8 cellular contexts compared by ENCODE assay signal in the genomic region with DNA sequence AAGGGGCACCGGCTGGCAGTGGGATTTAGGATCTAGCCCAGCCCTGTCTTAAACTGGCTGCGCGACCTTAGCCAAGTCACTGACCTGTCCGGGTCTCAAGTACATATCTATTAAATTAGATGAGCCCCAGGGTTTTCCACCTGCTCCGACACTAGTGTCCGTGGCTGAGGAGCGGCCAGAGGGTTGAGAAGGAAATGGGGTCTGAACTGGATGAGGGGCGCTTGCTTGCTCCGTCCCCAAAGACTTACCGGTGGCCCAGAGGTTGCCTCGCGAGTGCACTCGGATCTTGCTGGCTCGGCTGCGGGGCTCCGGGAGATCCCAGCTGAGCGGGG. TPM values are rescaled to one million over a fixed set of nuclear protein-coding genes. Genes with fewer than 3 reads are reported as not detected.
DNase-seq lines count a peak whose midpoint lies in the region; ATAC-seq and TF ChIP-seq lines count a peak whose summit lies in the region.

No MANE protein-coding gene starts in this region.

- no peaks in the 10 kb centered on the region for H3K9me3 Mint-ChIP-seq in activated CD4-positive, alpha-beta T cell treated with anti-CD3 and anti-CD28 coated beads for 36 hours (ENCODE audit: low read depth)
- H3K9me3 Mint-ChIP-seq in activated naive CD8-positive, alpha-beta T cell treated with anti-CD3 and anti-CD28 coated beads, Interleukin-2, amount 10 ng/mL, durations not matched to agents 7 days and 5 days = no peaks in the 10 kb centered on the region

- no peak for DNase-seq in activated CD4-positive, alpha-beta T cell treated with anti-CD3 and anti-CD28 coated beads for 36 hours
- DNase-seq in activated CD4-positive, alpha-beta T cell treated with anti-CD3 and anti-CD28 coated beads for 48 hours = no peak
- DNase-seq in activated naive CD8-positive, alpha-beta T cell treated with anti-CD3 and anti-CD28 coated beads, Interleukin-2, amount 10 ng/mL, durations not matched to agents 7 days and 5 days = no peak
- DNase-seq in thoracic aorta (ENCODE audit: low spot score) = no peak
- no peak for DNase-seq in NCI-H1930 (lab: John Stamatoyannopoulos, UW)
- DNase-seq in stimulated activated CD4-positive, alpha-beta T cell treated with anti-CD3 and anti-CD28 coated beads, Interleukin-12 subunit alpha, Interleukin-12 subunit beta, amount 100 ng/mL, for 4 hours = no peak

- peak overlapping the region; percentile 77 for H3K4me3 ChIP-seq in thoracic aorta

- intact Hi-C loops in activated CD4-positive, alpha-beta T cell treated with anti-CD3 and anti-CD28 coated beads for 36 hours (cut with DNase I, micrococcal nuclease) = loop anchor here in 1 of 2 experiments (1.0 kb wide), 4 partner anchors 59 to 91 kb away; a partner anchor contains a TSS

- H3K27ac ChIP-seq in layer of hippocampus (ENCODE audit: low read depth, low read length) (peak overlapping the region; percentile 74), thoracic aorta (peak overlapping the region; percentile 83 to 84)

- no peak for ATAC-seq in activated CD4-positive, alpha-beta T cell treated with anti-CD3 and anti-CD28 coated beads for 36 hours
- no peak for ATAC-seq in activated naive CD8-positive, alpha-beta T cell treated with anti-CD3 and anti-CD28 coated beads, Interleukin-2, amount 10 ng/mL, durations not matched to agents 7 days and 5 days (ENCODE audit: low read depth)
- ATAC-seq in thoracic aorta (ENCODE audit: insufficient number of reproducible peaks, low FRiP score, low read depth) (no peak), GM21360 (IDR thresholded peaks at IDR 0.05; ENCODE audit: unreplicated experiment) (no peak)

- CTCF ChIA-PET in activated CD4-positive, alpha-beta T cell treated with anti-CD3 and anti-CD28 coated beads for 36 hours (lab: Charles Lee) = interaction anchor here (0.7 to 2.0 kb wide), 3 partner anchors 22 to 310 kb away, joined by 3 to 4 read pairs (median 4); no protein-coding TSS in a partner anchor

- peaks cover 13 to 31% of the 10 kb centered on the region in 2 donors for H3K4me1 ChIP-seq in thoracic aorta (ENCODE audit: control insufficient read depth in 1 of 2, low read depth in 2 of 2)

- H3K27me3 ChIP-seq in layer of hippocampus (ENCODE audit: control insufficient read depth, insufficient read depth, low read length) = no peaks in the 10 kb centered on the region
- no peaks in the 10 kb centered on the region for H3K27me3 ChIP-seq in thoracic aorta (replicated peaks; ENCODE audit: insufficient read depth)

- H3K9me3 ChIP-seq in thoracic aorta = no peaks in the 10 kb centered on the region

- H3K27ac Mint-ChIP-seq in activated CD4-positive, alpha-beta T cell treated with anti-CD3 and anti-CD28 coated beads for 36 hours = peak overlapping the region; percentile 66
- peak overlapping the region; percentile 45 for H3K27ac Mint-ChIP-seq in activated naive CD8-positive, alpha-beta T cell treated with anti-CD3 and anti-CD28 coated beads, Interleukin-2, amount 10 ng/mL, durations not matched to agents 7 days and 5 days

- POLR2A ChIA-PET in activated CD4-positive, alpha-beta T cell treated with anti-CD3 and anti-CD28 coated beads for 36 hours (lab: Charles Lee) = no interaction called here
- POLR2A ChIA-PET in activated naive CD8-positive, alpha-beta T cell treated with anti-CD3 and anti-CD28 coated beads, Interleukin-2, amount 10 ng/mL, durations not matched to agents 7 days and 5 days (lab: Charles Lee) = interaction anchor here (1.7 kb wide), 1 partner anchor 58 kb away, joined by 10 read pairs; a partner anchor contains a TSS

- H3K36me3 Mint-ChIP-seq in activated CD4-positive, alpha-beta T cell treated with anti-CD3 and anti-CD28 coated beads for 36 hours (ENCODE audit: low read depth) = peaks cover 3% of the 10 kb centered on the region
- H3K36me3 Mint-ChIP-seq in activated naive CD8-positive, alpha-beta T cell treated with anti-CD3 and anti-CD28 coated beads, Interleukin-2, amount 10 ng/mL, durations not matched to agents 7 days and 5 days = peaks cover 4% of the 10 kb centered on the region

- TF ChIP-seq CTCF in thoracic aorta (IDR thresholded peaks at IDR 0.05) = no peak

- no peaks in the 10 kb centered on the region for H3K27me3 Mint-ChIP-seq in activated CD4-positive, alpha-beta T cell treated with anti-CD3 and anti-CD28 coated beads for 36 hours
- no peaks in the 10 kb centered on the region for H3K27me3 Mint-ChIP-seq in activated naive CD8-positive, alpha-beta T cell treated with anti-CD3 and anti-CD28 coated beads, Interleukin-2, amount 10 ng/mL, durations not matched to agents 7 days and 5 days

- H3K4me3 Mint-ChIP-seq in activated CD4-positive, alpha-beta T cell treated with anti-CD3 and anti-CD28 coated beads for 36 hours = peak overlapping the region; percentile 69
- peak overlapping the region; percentile 80 for H3K4me3 Mint-ChIP-seq in activated naive CD8-positive, alpha-beta T cell treated with anti-CD3 and anti-CD28 coated beads, Interleukin-2, amount 10 ng/mL, durations not matched to agents 7 days and 5 days

- H3K4me1 Mint-ChIP-seq in activated CD4-positive, alpha-beta T cell treated with anti-CD3 and anti-CD28 coated beads for 36 hours = peaks cover 34% of the 10 kb centered on the region
- peaks cover 17% of the 10 kb centered on the region for H3K4me1 Mint-ChIP-seq in activated naive CD8-positive, alpha-beta T cell treated with anti-CD3 and anti-CD28 coated beads, Interleukin-2, amount 10 ng/mL, durations not matched to agents 7 days and 5 days

- no peaks in the 10 kb centered on the region for H3K36me3 ChIP-seq in thoracic aorta

RNA-seq across cellular contexts. Expression of a gene that starts 0.3 kb away (rescaled TPM):
- total RNA-seq in activated CD4-positive, alpha-beta T cell treated with anti-CD3 and anti-CD28 coated beads for 36 hours = 1 to 10 TPM; 2.7 to 4.0 TPM
- 1 to 10 TPM; 1.1 to 1.7 TPM for total RNA-seq in activated naive CD8-positive, alpha-beta T cell treated with anti-CD3 and anti-CD28 coated beads, Interleukin-2, amount 10 ng/mL, durations not matched to agents 7 days and 5 days
- 1 to 10 TPM; 2.9 to 8.0 TPM for total RNA-seq in thoracic aorta

RNA-seq across cellular contexts. Expression of a gene that starts 3.6 kb away (rescaled TPM):
- total RNA-seq in activated CD4-positive, alpha-beta T cell treated with anti-CD3 and anti-CD28 coated beads for 36 hours = 10 to 100 TPM; 12.4 to 13.3 TPM
- total RNA-seq in activated naive CD8-positive, alpha-beta T cell treated with anti-CD3 and anti-CD28 coated beads, Interleukin-2, amount 10 ng/mL, durations not matched to agents 7 days and 5 days = 10 to 100 TPM; 26.8 to 27.9 TPM
- 10 to 100 TPM; 30.7 to 34.3 TPM for total RNA-seq in thoracic aorta

RNA-seq across cellular contexts. Expression of a gene that starts 56.9 kb away (rescaled TPM):
- 1 to 10 TPM; 5.1 to 5.4 TPM for total RNA-seq in activated CD4-positive, alpha-beta T cell treated with anti-CD3 and anti-CD28 coated beads for 36 hours
- 10 to 100 TPM in 1 of 2 experiments, 1 to 10 TPM in 1; 9.6 to 10.9 TPM for total RNA-seq in activated naive CD8-positive, alpha-beta T cell treated with anti-CD3 and anti-CD28 coated beads, Interleukin-2, amount 10 ng/mL, durations not matched to agents 7 days and 5 days
- total RNA-seq in thoracic aorta = 1 to 10 TPM; 2.8 to 4.6 TPM

RNA-seq across cellular contexts. Expression of a gene that starts 58.2 kb away (rescaled TPM):
- total RNA-seq in activated CD4-positive, alpha-beta T cell treated with anti-CD3 and anti-CD28 coated beads for 36 hours = 100 to 1,000 TPM in 1 of 2 experiments, 10 to 100 TPM in 1; 66.6 to 111 TPM
- 10 to 100 TPM; 97.1 to 99.1 TPM for total RNA-seq in activated naive CD8-positive, alpha-beta T cell treated with anti-CD3 and anti-CD28 coated beads, Interleukin-2, amount 10 ng/mL, durations not matched to agents 7 days and 5 days
- 100 to 1,000 TPM in 1 of 2 donors, 10 to 100 TPM in 1; 97.1 to 122 TPM for total RNA-seq in thoracic aorta
